Comparison of ENCODE assay signal across 24 cellular contexts in the genomic region with DNA sequence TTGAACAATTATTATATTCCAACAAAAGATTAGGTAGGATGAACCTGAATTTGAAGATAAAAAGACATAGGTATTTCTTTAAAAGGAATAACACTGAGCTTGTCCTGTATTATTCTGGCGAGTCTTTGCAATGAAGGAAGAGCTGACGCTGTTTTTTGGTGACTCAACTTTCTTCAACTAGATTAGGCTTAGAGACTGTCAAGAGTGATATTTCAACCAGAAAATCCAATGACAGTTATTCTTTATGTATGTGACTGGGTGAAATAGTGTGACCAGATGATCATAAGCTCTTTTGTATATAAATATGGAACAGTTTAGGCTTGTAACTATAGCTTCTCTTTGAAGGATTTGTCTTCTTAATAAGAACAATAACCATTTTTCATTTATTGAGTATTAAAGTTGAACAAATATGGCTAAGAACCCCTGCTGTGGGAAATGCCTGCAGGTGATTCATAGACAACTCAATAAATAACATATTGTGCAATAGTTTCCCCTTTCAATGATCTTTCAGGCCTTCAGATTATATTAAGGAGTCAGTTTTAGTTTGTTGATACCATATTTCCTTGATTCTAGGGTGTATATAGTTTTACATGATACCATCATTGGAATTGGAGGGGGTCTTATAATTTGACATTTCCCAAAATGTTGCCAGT.
DNase-seq lines count a peak whose midpoint lies in the region; ATAC-seq and TF ChIP-seq lines count a peak whose summit lies in the region.
"Had no signal": no experiment of that assay in that cellular context is flagged by ENCODE, and none has a peak within 500 bp of the region (broad histone marks: within the 10 kb centered on the region; RNA-seq: fewer than 3 reads in every experiment).

No MANE protein-coding gene starts in this region.

- H3K36me3 Mint-ChIP-seq in T-cell: no peaks in the 10 kb centered on the region
- no peaks in the 10 kb centered on the region for H3K36me3 Mint-ChIP-seq in activated CD8-positive, alpha-beta memory T cell treated with anti-CD3 and anti-CD28 coated beads, Interleukin-2, amount 10 ng/mL, durations not matched to agents 7 days and 5 days
- H3K36me3 Mint-ChIP-seq: stimulated activated memory B cell treated with anti-CD40 and anti-IgM and Interleukin-4, amounts not matched to agents 10 μg/mL and 1 μg/mL and 100 μg/mL, for 72 hours had no signal

- no peaks in the 10 kb centered on the region for H3K27me3 ChIP-seq in foreskin keratinocyte
- H3K27me3 ChIP-seq: dorsolateral prefrontal cortex, left lung had no signal

- no peak overlapping the region for H3K4me3 ChIP-seq in choroid plexus epithelial cell (ENCODE audit: low read depth, low read length)
- H3K4me3 ChIP-seq: dorsolateral prefrontal cortex, GM23338, left lung, skin epidermis had no signal

- H3K4me1 Mint-ChIP-seq in T-cell: no peaks in the 10 kb centered on the region
- no peaks in the 10 kb centered on the region for H3K4me1 Mint-ChIP-seq in activated CD8-positive, alpha-beta memory T cell treated with anti-CD3 and anti-CD28 coated beads, Interleukin-2, amount 10 ng/mL, durations not matched to agents 7 days and 5 days
- H3K4me1 Mint-ChIP-seq: GM23338; stimulated activated memory B cell treated with anti-CD40 and anti-IgM and Interleukin-4, amounts not matched to agents 10 μg/mL and 1 μg/mL and 100 μg/mL, for 72 hours had no signal

- peak; percentile 38 for DNase-seq in ELR (ENCODE audit: low read depth)
- peak; percentile 11 for DNase-seq in LoVo (ENCODE audit: low spot score)
- DNase-seq in choroid plexus epithelial cell (ENCODE audit: low read depth): peak; percentile 60
- DNase-seq in foreskin keratinocyte: peak in 1 of 2 donors; percentile 66
- DNase-seq in T-cell: no peak
- DNase-seq in glomerular visceral epithelial cell (ENCODE audit: extremely low spot score): no peak
- DNase-seq in activated CD8-positive, alpha-beta memory T cell treated with anti-CD3 and anti-CD28 coated beads, Interleukin-2, amount 10 ng/mL, durations not matched to agents 7 days and 5 days: no peak
- DNase-seq: activated CD4-positive, alpha-beta T cell treated with anti-CD3 and anti-CD28 coated beads, Interleukin-2, amount 50 U/mL, for 1 hour; activated CD4-positive, CD25-positive, alpha-beta regulatory T cell; activated gamma-delta T cell treated with Interleukin-2 at 50 U/mL for 16 hours; activated T-cell treated with anti-CD3 and anti-CD28 coated beads, Interleukin-2, amount 50 U/mL, for 24 hours; dorsolateral prefrontal cortex; glutamatergic neuron; Karpas-422; left lung; mesendoderm; NCI-H1048; NCI-H1694 treated with DMSO at 0.1 percent for 48 hours; NCI-H510A; trophoblast cell had no signal

- peaks cover 11% of the 10 kb centered on the region for H3K4me1 ChIP-seq in foreskin keratinocyte
- H3K4me1 ChIP-seq: left lung had no signal

- peaks cover 8 to 24% (median 10%) of the 10 kb centered on the region in 3 donors for H3K9me3 Mint-ChIP-seq in T-cell
- H3K9me3 Mint-ChIP-seq in activated CD8-positive, alpha-beta memory T cell treated with anti-CD3 and anti-CD28 coated beads, Interleukin-2, amount 10 ng/mL, durations not matched to agents 7 days and 5 days (ENCODE audit: low read depth): no peaks in the 10 kb centered on the region
- H3K9me3 Mint-ChIP-seq: GM23338 had no signal

- H3K27ac Mint-ChIP-seq in T-cell: no peak overlapping the region
- H3K27ac Mint-ChIP-seq in activated CD8-positive, alpha-beta memory T cell treated with anti-CD3 and anti-CD28 coated beads, Interleukin-2, amount 10 ng/mL, durations not matched to agents 7 days and 5 days: no peak overlapping the region
- H3K27ac Mint-ChIP-seq: activated T-cell treated with anti-CD3 and anti-CD28 coated beads, Interleukin-2, amount 50 U/mL, for 24 hours; GM23338; stimulated activated memory B cell treated with anti-CD40 and anti-IgM and Interleukin-4, amounts not matched to agents 10 μg/mL and 1 μg/mL and 100 μg/mL, for 72 hours had no signal

- ATAC-seq in foreskin keratinocyte (peak; percentile 62), T-cell (replicated peaks in 1 of 4) (no peak), GM18519 (IDR thresholded peaks at IDR 0.05; ENCODE audit: low FRiP score, unreplicated experiment) (no peak)
- ATAC-seq in activated CD8-positive, alpha-beta memory T cell treated with anti-CD3 and anti-CD28 coated beads, Interleukin-2, amount 10 ng/mL, durations not matched to agents 7 days and 5 days: no peak
- ATAC-seq: GM23338; left lung; stimulated activated memory B cell treated with anti-CD40 and anti-IgM and Interleukin-4, amounts not matched to agents 10 μg/mL and 1 μg/mL and 100 μg/mL, for 72 hours had no signal

- no peak overlapping the region for H3K4me3 Mint-ChIP-seq in T-cell
- no peak overlapping the region for H3K4me3 Mint-ChIP-seq in activated CD8-positive, alpha-beta memory T cell treated with anti-CD3 and anti-CD28 coated beads, Interleukin-2, amount 10 ng/mL, durations not matched to agents 7 days and 5 days
- H3K4me3 Mint-ChIP-seq: activated T-cell treated with anti-CD3 and anti-CD28 coated beads, Interleukin-2, amount 50 U/mL, for 24 hours; GM23338; stimulated activated memory B cell treated with anti-CD40 and anti-IgM and Interleukin-4, amounts not matched to agents 10 μg/mL and 1 μg/mL and 100 μg/mL, for 72 hours had no signal

- no peaks in the 10 kb centered on the region for H3K27me3 Mint-ChIP-seq in T-cell
- no peaks in the 10 kb centered on the region for H3K27me3 Mint-ChIP-seq in activated CD8-positive, alpha-beta memory T cell treated with anti-CD3 and anti-CD28 coated beads, Interleukin-2, amount 10 ng/mL, durations not matched to agents 7 days and 5 days
- H3K27me3 Mint-ChIP-seq: activated T-cell treated with anti-CD3 and anti-CD28 coated beads, Interleukin-2, amount 50 U/mL, for 24 hours; stimulated activated memory B cell treated with anti-CD40 and anti-IgM and Interleukin-4, amounts not matched to agents 10 μg/mL and 1 μg/mL and 100 μg/mL, for 72 hours had no signal

- no peak for TF ChIP-seq CTCF in choroid plexus epithelial cell (conservative IDR thresholded peaks at IDR 0.05; ENCODE audit: low read depth, low read length)
- no peak for TF ChIP-seq CTCF in foreskin keratinocyte (conservative IDR thresholded peaks at IDR 0.05)

- POLR2A ChIA-PET in T-cell (lab: Charles Lee): no interaction called here

- H3K27ac ChIP-seq in foreskin keratinocyte: peak overlapping the region; percentile 8
- H3K27ac ChIP-seq: dorsolateral prefrontal cortex, left lung, skin epidermis had no signal

- CTCF ChIA-PET in T-cell (lab: Charles Lee): no interaction called here
- CTCF ChIA-PET in activated CD8-positive, alpha-beta memory T cell treated with anti-CD3 and anti-CD28 coated beads, Interleukin-2, amount 10 ng/mL, durations not matched to agents 7 days and 5 days (lab: Charles Lee): no interaction called here

Comparison
In these comparisons a context has a peak if more than half of its experiments do, and no peak if none do; other contexts are left out.
1. DNase-seq: peak in ELR (single experiment), LoVo (single experiment) and choroid plexus epithelial cell (single experiment); none in T-cell (0 of 34), glomerular visceral epithelial cell (single experiment) and activated CD8-positive, alpha-beta memory T cell treated with anti-CD3 and anti-CD28 coated beads, Interleukin-2, amount 10 ng/mL, durations not matched to agents 7 days and 5 days (single experiment).